ENCODE assay signal across 1 cellular context in the genomic region with DNA sequence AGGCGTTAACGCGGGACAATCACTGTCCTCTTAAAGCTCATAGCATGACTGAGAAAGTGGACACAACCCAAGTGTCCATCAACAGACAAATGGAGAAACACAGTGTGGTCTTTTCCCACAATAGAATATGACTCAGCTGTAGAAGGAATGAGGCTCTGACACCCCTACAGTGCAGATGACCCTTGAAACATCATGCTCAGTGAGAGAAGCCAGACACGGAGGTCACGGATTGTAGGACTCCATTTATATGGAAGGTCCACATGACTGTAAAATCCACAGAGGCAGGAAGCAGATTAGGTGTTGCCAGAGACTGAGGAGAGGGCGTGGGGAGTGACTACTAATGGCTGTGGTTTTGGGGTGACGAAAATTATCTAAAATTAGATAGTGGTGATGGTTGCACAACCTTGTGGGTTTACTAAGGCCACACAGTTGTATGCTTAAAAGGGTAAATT.
TF ChIP-seq lines count a peak whose summit lies in the region.

No MANE protein-coding gene starts in this region.

TF ChIP-seq in K562, 482 proteins besides CTCF, POLR2A, EP300 and RAD21 (continued from another document and continues in another):
- TF ChIP-seq KDM1A (IDR thresholded peaks at IDR 0.05) (peak; percentile 17 to 43; a peak in 1 of 4 replicates), HDAC8 (tag; IDR thresholded peaks at IDR 0.05) (no peak), IRF9 (tag; IDR thresholded peaks at IDR 0.05) (no peak), MCM5 (IDR thresholded peaks at IDR 0.05; ENCODE audit: low read depth) (no peak), NR0B1 (IDR thresholded peaks at IDR 0.05; ENCODE audit: partially characterized antibody) (no peak), C11orf30 (IDR thresholded peaks at IDR 0.05; ENCODE audit: low read depth) (no peak), LARP7 (IDR thresholded peaks at IDR 0.05) (no peak), JUN (IDR thresholded peaks at IDR 0.05; ENCODE audit: borderline replicate concordance, low read depth, low read length) (no peak), JUN (CRISPR knock-in tag; IDR thresholded peaks at IDR 0.05; ENCODE audit: borderline replicate concordance) (peak; percentile 79; the same call in 1 of the 2 replicates), ETV5 (CRISPR knock-in tag; IDR thresholded peaks at IDR 0.05; ENCODE audit: low read depth) (0 out of 2 replicates have a peak, but pooled peaks have one; percentile 33), XRCC3 (IDR thresholded peaks at IDR 0.05) (no peak), ILK (tag; IDR thresholded peaks at IDR 0.05; ENCODE audit: borderline replicate concordance, low read depth) (no peak), ZBTB1 (CRISPR knock-in tag; IDR thresholded peaks at IDR 0.05; ENCODE audit: borderline replicate concordance, low read depth) (0 out of 2 replicates have a peak, but pooled peaks have one; percentile 60), ZFP36 (IDR thresholded peaks at IDR 0.05; ENCODE audit: low read depth, low read length, partially characterized antibody) (no peak), NCOA2 (IDR thresholded peaks at IDR 0.05; ENCODE audit: partially characterized antibody in 2 of 2) (no peak), CEBPG (CRISPR knock-in tag; IDR thresholded peaks at IDR 0.05) (peak; percentile 93), CEBPG (tag; conservative IDR thresholded peaks at IDR 0.05 in 1 of 2, IDR thresholded peaks at IDR 0.05 in 1 of 2) (peak; percentile 97 to 98), ZNF639 (CRISPR knock-in tag; conservative IDR thresholded peaks at IDR 0.05 in 1 of 2, IDR thresholded peaks at IDR 0.05 in 1 of 2) (0 out of 4 replicates have a peak, but pooled peaks of 1 of the 2 experiments have one; percentile 28), THAP7 (CRISPR knock-in tag; IDR thresholded peaks at IDR 0.05) (no peak), PRPF4 (IDR thresholded peaks at IDR 0.05; ENCODE audit: insufficient read depth, low read depth, low read length, poor library complexity, severe bottlenecking) (no peak), NUFIP1 (IDR thresholded peaks at IDR 0.05; ENCODE audit: partially characterized antibody) (no peak), ZNF121 (CRISPR knock-in tag; conservative IDR thresholded peaks at IDR 0.05) (no peak), BRD9 (IDR thresholded peaks at IDR 0.05; ENCODE audit: low read depth, partially characterized antibody) (no peak), BACH1 (tag; IDR thresholded peaks at IDR 0.05) (peak; percentile 28; the same call in 1 of the 2 replicates), SMAD2 (IDR thresholded peaks at IDR 0.05; ENCODE audit: low read depth, low read length) (no peak), NRF1 (conservative IDR thresholded peaks at IDR 0.05 in 1 of 2, IDR thresholded peaks at IDR 0.05 in 1 of 2) (no peak), RBFOX2 (IDR thresholded peaks at IDR 0.05; ENCODE audit: low read depth, low read length) (no peak), KLF1 (tag; IDR thresholded peaks at IDR 0.05) (no peak), ZNF436 (CRISPR knock-in tag; IDR thresholded peaks at IDR 0.05) (no peak), STAT5A (IDR thresholded peaks at IDR 0.05; ENCODE audit: borderline replicate concordance, low read length) (0 out of 2 replicates have a peak, but pooled peaks have one; percentile 14), TSC22D4 (tag; IDR thresholded peaks at IDR 0.05) (no peak), ATF1 (CRISPR knock-in tag; IDR thresholded peaks at IDR 0.05) (no peak), ATF1 (tag; IDR thresholded peaks at IDR 0.05) (peak; percentile 28; the same call in 1 of the 2 replicates), HNRNPLL (IDR thresholded peaks at IDR 0.05; ENCODE audit: low read depth, low read length, poor library complexity, severe bottlenecking) (no peak), ZC3H11A (IDR thresholded peaks at IDR 0.05; ENCODE audit: low read depth, low read length) (no peak), SMAD3 (CRISPR knock-in tag; conservative IDR thresholded peaks at IDR 0.05) (no peak), FOXO4 (CRISPR knock-in tag; IDR thresholded peaks at IDR 0.05) (no peak), PHTF2 (CRISPR knock-in tag; IDR thresholded peaks at IDR 0.05) (no peak), SIN3B (IDR thresholded peaks at IDR 0.05; ENCODE audit: low read depth) (no peak), HLTF (IDR thresholded peaks at IDR 0.05) (no peak), SMARCB1 (IDR thresholded peaks at IDR 0.05; ENCODE audit: insufficient read length, low read depth) (no peak), SMARCA4 (IDR thresholded peaks at IDR 0.05) (peak; percentile 66; the same call in 1 of the 2 replicates), ZNF354B (CRISPR knock-in tag; IDR thresholded peaks at IDR 0.05) (no peak), ZNF175 (CRISPR knock-in tag; IDR thresholded peaks at IDR 0.05; ENCODE audit: low read depth) (no peak), JUNB (CRISPR knock-in tag; conservative IDR thresholded peaks at IDR 0.05) (no peak), BRF2 (IDR thresholded peaks at IDR 0.05; ENCODE audit: borderline replicate concordance, insufficient read depth, insufficient read length) (no peak), ZNF830 (CRISPR knock-in tag; IDR thresholded peaks at IDR 0.05) (no peak), LEF1 (IDR thresholded peaks at IDR 0.05) (no peak), CHD4 (IDR thresholded peaks at IDR 0.05; ENCODE audit: insufficient read depth, insufficient replicate concordance, low read depth, low read length, poor library complexity, severe bottlenecking) (no peak), CBFA2T2 (conservative IDR thresholded peaks at IDR 0.05) (0 out of 2 replicates have a peak, but pooled peaks have one; percentile 32), ELF2 (CRISPR knock-in tag; IDR thresholded peaks at IDR 0.05) (no peak), NCOR1 (IDR thresholded peaks at IDR 0.05) (peak; percentile 49; the same call in 1 of the 2 replicates), ZC3H8 (IDR thresholded peaks at IDR 0.05) (no peak), ZNF778 (CRISPR knock-in tag; IDR thresholded peaks at IDR 0.05) (no peak), ZBTB34 (CRISPR knock-in tag; IDR thresholded peaks at IDR 0.05) (peak; percentile 93), ATF3 (IDR thresholded peaks at IDR 0.05) (peak; percentile 78), ATF3 (CRISPR knock-in tag; conservative IDR thresholded peaks at IDR 0.05) (no peak), CBX3 (IDR thresholded peaks at IDR 0.05; ENCODE audit: borderline replicate concordance in 1 of 2, low read length in 2 of 2) (0 out of 3 replicates have a peak, but pooled peaks of 1 of the 2 experiments have one; percentile 19)
- TF ChIP-seq, protein P1, sequence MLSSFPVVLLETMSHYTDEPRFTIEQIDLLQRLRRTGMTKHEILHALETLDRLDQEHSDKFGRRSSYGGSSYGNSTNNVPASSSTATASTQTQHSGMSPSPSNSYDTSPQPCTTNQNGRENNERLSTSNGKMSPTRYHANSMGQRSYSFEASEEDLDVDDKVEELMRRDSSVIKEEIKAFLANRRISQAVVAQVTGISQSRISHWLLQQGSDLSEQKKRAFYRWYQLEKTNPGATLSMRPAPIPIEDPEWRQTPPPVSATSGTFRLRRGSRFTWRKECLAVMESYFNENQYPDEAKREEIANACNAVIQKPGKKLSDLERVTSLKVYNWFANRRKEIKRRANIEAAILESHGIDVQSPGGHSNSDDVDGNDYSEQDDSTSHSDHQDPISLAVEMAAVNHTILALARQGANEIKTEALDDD (IDR thresholded peaks at IDR 0.05), result peak; percentile 46; the same call in 1 of the 2 replicates
- TF ChIP-seq, protein P2, sequence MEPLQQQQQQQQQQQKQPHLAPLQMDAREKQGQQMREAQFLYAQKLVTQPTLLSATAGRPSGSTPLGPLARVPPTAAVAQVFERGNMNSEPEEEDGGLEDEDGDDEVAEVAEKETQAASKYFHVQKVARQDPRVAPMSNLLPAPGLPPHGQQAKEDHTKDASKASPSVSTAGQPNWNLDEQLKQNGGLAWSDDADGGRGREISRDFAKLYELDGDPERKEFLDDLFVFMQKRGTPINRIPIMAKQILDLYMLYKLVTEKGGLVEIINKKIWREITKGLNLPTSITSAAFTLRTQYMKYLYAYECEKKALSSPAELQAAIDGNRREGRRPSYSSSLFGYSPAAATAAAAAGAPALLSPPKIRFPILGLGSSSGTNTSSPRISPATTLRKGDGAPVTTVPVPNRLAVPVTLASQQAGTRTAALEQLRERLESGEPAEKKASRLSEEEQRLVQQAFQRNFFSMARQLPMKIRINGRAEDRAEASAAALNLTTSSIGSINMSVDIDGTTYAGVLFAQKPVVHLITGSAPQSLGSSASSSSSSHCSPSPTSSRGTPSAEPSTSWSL (CRISPR knock-in tag; IDR thresholded peaks at IDR 0.05; ENCODE audit: borderline replicate concordance), result no peak
- TF ChIP-seq, protein P3, sequence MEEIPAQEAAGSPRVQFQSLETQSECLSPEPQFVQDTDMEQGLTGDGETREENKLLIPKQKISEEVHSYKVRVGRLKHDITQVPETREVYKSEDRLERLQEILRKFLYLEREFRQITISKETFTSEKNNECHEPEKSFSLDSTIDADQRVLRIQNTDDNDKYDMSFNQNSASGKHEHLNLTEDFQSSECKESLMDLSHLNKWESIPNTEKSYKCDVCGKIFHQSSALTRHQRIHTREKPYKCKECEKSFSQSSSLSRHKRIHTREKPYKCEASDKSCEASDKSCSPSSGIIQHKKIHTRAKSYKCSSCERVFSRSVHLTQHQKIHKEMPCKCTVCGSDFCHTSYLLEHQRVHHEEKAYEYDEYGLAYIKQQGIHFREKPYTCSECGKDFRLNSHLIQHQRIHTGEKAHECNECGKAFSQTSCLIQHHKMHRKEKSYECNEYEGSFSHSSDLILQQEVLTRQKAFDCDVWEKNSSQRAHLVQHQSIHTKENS (CRISPR knock-in tag; IDR thresholded peaks at IDR 0.05), result no peak
